11 cellular contexts compared by ENCODE assay signal in genomic region chrX:39936886-39937770, GRCh38.
DNase-seq lines count a peak whose midpoint lies in the region; ATAC-seq, FAIRE-seq and TF ChIP-seq lines count a peak whose summit lies in the region.
"Had no signal": no experiment of that assay in that cellular context is flagged by ENCODE, and none has a peak within 500 bp of the region (broad histone marks: within the 10 kb centered on the region; RNA-seq: fewer than 3 reads in every experiment).

No MANE protein-coding gene starts in this region.

- H3K9me3 Mint-ChIP-seq in activated naive CD4-positive, alpha-beta T cell treated with anti-CD3 and anti-CD28 coated beads for 36 hours = no peaks in the 10 kb centered on the region
- H3K9me3 Mint-ChIP-seq in stimulated activated naive CD8-positive, alpha-beta T cell treated with anti-CD3 and anti-CD28 coated beads, Interleukin-15, amount 100 ng/mL, for 72 hours = no peaks in the 10 kb centered on the region
- H3K9me3 Mint-ChIP-seq in osteocyte (ENCODE audit: unreplicated experiment) = no peaks in the 10 kb centered on the region

- H3K27me3 Mint-ChIP-seq in activated naive CD4-positive, alpha-beta T cell treated with anti-CD3 and anti-CD28 coated beads for 36 hours (ENCODE audit: low read depth) = no peaks in the 10 kb centered on the region
- H3K27me3 Mint-ChIP-seq in stimulated activated naive CD8-positive, alpha-beta T cell treated with anti-CD3 and anti-CD28 coated beads, Interleukin-15, amount 100 ng/mL, for 72 hours = no peaks in the 10 kb centered on the region
- no peaks in the 10 kb centered on the region for H3K27me3 Mint-ChIP-seq in osteocyte (ENCODE audit: unreplicated experiment)

- TF ChIP-seq CTCF in osteocyte (IDR thresholded peaks at IDR 0.05) = no peak
- no peak for TF ChIP-seq CTCF in sigmoid colon (IDR thresholded peaks at IDR 0.05)

- no peaks in the 10 kb centered on the region for H3K4me1 ChIP-seq in sigmoid colon
- H3K4me1 ChIP-seq: suprapubic skin had no signal

- peak overlapping the region; percentile 42 for H3K4me3 Mint-ChIP-seq in activated naive CD4-positive, alpha-beta T cell treated with anti-CD3 and anti-CD28 coated beads for 36 hours
- H3K4me3 Mint-ChIP-seq in stimulated activated naive CD8-positive, alpha-beta T cell treated with anti-CD3 and anti-CD28 coated beads, Interleukin-15, amount 100 ng/mL, for 72 hours = peak overlapping the region; percentile 75 to 91
- no peak overlapping the region for H3K4me3 Mint-ChIP-seq in osteocyte (ENCODE audit: unreplicated experiment)

- peak; percentile 4 for DNase-seq in stimulated activated CD4-positive, alpha-beta T cell treated with anti-CD3 and anti-CD28 coated beads, Interleukin-1b, Interleukin-23, amount 100 ng/mL, for 48 hours
- DNase-seq in stimulated activated CD4-positive, alpha-beta T cell treated with anti-CD3 and anti-CD28 coated beads, Interleukin-12 subunit alpha, Interleukin-12 subunit beta, amount 100 ng/mL, for 4 hours = no peak
- DNase-seq in activated naive CD4-positive, alpha-beta T cell treated with anti-CD3 and anti-CD28 coated beads for 36 hours = peak; percentile 31
- DNase-seq in stimulated activated naive CD8-positive, alpha-beta T cell treated with anti-CD3 and anti-CD28 coated beads, Interleukin-15, amount 100 ng/mL, for 72 hours = peak; percentile 4 to 11
- no peak for DNase-seq in frontal cortex (ENCODE audit: low spot score in 2 of 2)
- DNase-seq in osteocyte (ENCODE audit: extremely low spot score, unreplicated experiment) = no peak
- DNase-seq in sigmoid colon = no peak
- DNase-seq: NCI-H526 had no signal

- H3K36me3 Mint-ChIP-seq in activated naive CD4-positive, alpha-beta T cell treated with anti-CD3 and anti-CD28 coated beads for 36 hours (ENCODE audit: low read depth) = no peaks in the 10 kb centered on the region
- H3K36me3 Mint-ChIP-seq in osteocyte (ENCODE audit: unreplicated experiment) = no peaks in the 10 kb centered on the region

- H3K27ac Mint-ChIP-seq in activated naive CD4-positive, alpha-beta T cell treated with anti-CD3 and anti-CD28 coated beads for 36 hours = peak overlapping the region; percentile 30
- H3K27ac Mint-ChIP-seq in stimulated activated naive CD8-positive, alpha-beta T cell treated with anti-CD3 and anti-CD28 coated beads, Interleukin-15, amount 100 ng/mL, for 72 hours = peak overlapping the region; percentile 92 to 97
- no peak overlapping the region for H3K27ac Mint-ChIP-seq in osteocyte (ENCODE audit: unreplicated experiment)

- no peaks in the 10 kb centered on the region for H3K36me3 ChIP-seq in sigmoid colon
- H3K36me3 ChIP-seq: suprapubic skin had no signal

- no peaks in the 10 kb centered on the region for H3K9me3 ChIP-seq in sigmoid colon
- H3K9me3 ChIP-seq: suprapubic skin had no signal

- 44 to 63% methylated on average over 18 of the region's 18 CpGs for WGBS in sigmoid colon, 2 donors

- no peak overlapping the region for H3K27ac ChIP-seq in sigmoid colon
- H3K27ac ChIP-seq: suprapubic skin had no signal

- H3K4me1 Mint-ChIP-seq in activated naive CD4-positive, alpha-beta T cell treated with anti-CD3 and anti-CD28 coated beads for 36 hours (ENCODE audit: low read depth) = peaks cover 11% of the 10 kb centered on the region
- peaks cover 13% of the 10 kb centered on the region for H3K4me1 Mint-ChIP-seq in stimulated activated naive CD8-positive, alpha-beta T cell treated with anti-CD3 and anti-CD28 coated beads, Interleukin-15, amount 100 ng/mL, for 72 hours
- H3K4me1 Mint-ChIP-seq in osteocyte (ENCODE audit: unreplicated experiment) = peaks cover 23% of the 10 kb centered on the region

- no peak for TF ChIP-seq POLR2A in sigmoid colon (IDR thresholded peaks at IDR 0.05)

- no peak overlapping the region for H3K4me3 ChIP-seq in sigmoid colon
- H3K4me3 ChIP-seq: suprapubic skin had no signal

- no peak for TF ChIP-seq EP300 in sigmoid colon (IDR thresholded peaks at IDR 0.05)

- no peak for FAIRE-seq in frontal cortex (lab: Jason Lieb, UNC)

- CTCF ChIA-PET in activated naive CD4-positive, alpha-beta T cell treated with anti-CD3 and anti-CD28 coated beads for 36 hours (lab: Charles Lee) = no interaction called here

- H3K27me3 ChIP-seq in sigmoid colon = no peaks in the 10 kb centered on the region
- H3K27me3 ChIP-seq: suprapubic skin had no signal

- peak; percentile 87 for ATAC-seq in HG03354 (IDR thresholded peaks at IDR 0.05; ENCODE audit: poor library complexity, severe bottlenecking, unreplicated experiment)
- peak; percentile 82 for ATAC-seq in stimulated activated naive CD8-positive, alpha-beta T cell treated with anti-CD3 and anti-CD28 coated beads, Interleukin-15, amount 100 ng/mL, for 72 hours
- ATAC-seq: HCT116 had no signal

- intact Hi-C loops in activated naive CD4-positive, alpha-beta T cell treated with anti-CD3 and anti-CD28 coated beads for 36 hours (cut with micrococcal nuclease) = no loop called here
- intact Hi-C loops in sigmoid colon (cut with DNase I) = no loop called here

Comparison
In these comparisons a context has a peak if more than half of its experiments do, and no peak if none do; other contexts are left out.
1. DNase-seq: peak in stimulated activated CD4-positive, alpha-beta T cell treated with anti-CD3 and anti-CD28 coated beads, Interleukin-1b, Interleukin-23, amount 100 ng/mL, for 48 hours (single experiment), activated naive CD4-positive, alpha-beta T cell treated with anti-CD3 and anti-CD28 coated beads for 36 hours (single experiment) and stimulated activated naive CD8-positive, alpha-beta T cell treated with anti-CD3 and anti-CD28 coated beads, Interleukin-15, amount 100 ng/mL, for 72 hours (2 of 2); none in stimulated activated CD4-positive, alpha-beta T cell treated with anti-CD3 and anti-CD28 coated beads, Interleukin-12 subunit alpha, Interleukin-12 subunit beta, amount 100 ng/mL, for 4 hours (single experiment), frontal cortex (0 of 2), osteocyte (single experiment) and sigmoid colon (single experiment).